Comparison of ENCODE assay signal across 1 cellular context in the genomic region with DNA sequence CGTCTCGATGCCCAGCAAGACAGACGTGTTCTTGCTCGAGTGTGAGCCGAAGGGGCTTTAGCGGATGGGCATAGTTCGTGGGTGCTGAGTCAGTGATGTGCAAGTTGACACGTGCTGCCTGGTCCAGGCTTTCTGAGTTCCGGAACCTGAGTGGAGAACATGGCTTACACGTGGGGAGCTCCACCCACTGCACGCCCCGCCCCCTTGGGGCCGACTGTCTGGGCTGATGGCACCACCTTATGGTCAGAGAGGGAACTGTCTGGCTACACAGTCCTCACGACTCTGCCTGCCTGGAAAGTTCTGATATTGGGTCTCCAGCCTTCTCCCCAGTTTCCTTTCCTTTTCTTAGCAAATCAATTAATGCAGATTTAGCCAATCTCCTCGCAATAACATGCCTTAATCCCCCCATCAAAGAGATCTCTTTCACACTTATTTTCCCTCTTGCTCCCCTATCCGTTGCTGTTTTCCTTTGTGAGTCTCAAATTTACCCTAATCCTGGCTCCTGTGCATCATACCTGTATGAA.
TF ChIP-seq lines count a peak whose summit lies in the region.

No MANE protein-coding gene starts in this region.

TF ChIP-seq in HepG2, 621 proteins besides CTCF, POLR2A, EP300 and RAD21 (continued from another document and continues in another):
- TF ChIP-seq ZNF318 (CRISPR knock-in tag; IDR thresholded peaks at IDR 0.05) (no peak), ZNF619 (CRISPR knock-in tag; IDR thresholded peaks at IDR 0.05) (no peak), TOE1 (CRISPR knock-in tag; IDR thresholded peaks at IDR 0.05) (no peak), SNRNP70 (IDR thresholded peaks at IDR 0.05; ENCODE audit: low read depth, low read length) (no peak), ZNF75D (CRISPR knock-in tag; IDR thresholded peaks at IDR 0.05; ENCODE audit: borderline replicate concordance) (no peak), NKX3-1 (CRISPR knock-in tag; IDR thresholded peaks at IDR 0.05) (peak; percentile 67; the same call in 1 of the 2 replicates), ZNF256 (CRISPR knock-in tag; conservative IDR thresholded peaks at IDR 0.05) (no peak), MED8 (CRISPR knock-in tag; IDR thresholded peaks at IDR 0.05; ENCODE audit: insufficient replicate concordance) (no peak), ZFY (CRISPR knock-in tag; IDR thresholded peaks at IDR 0.05) (no peak), PLRG1 (conservative IDR thresholded peaks at IDR 0.05) (no peak), THAP9 (CRISPR knock-in tag; IDR thresholded peaks at IDR 0.05; ENCODE audit: borderline replicate concordance) (no peak; the same call in 1 of the 2 replicates), WIZ (CRISPR knock-in tag; IDR thresholded peaks at IDR 0.05) (no peak), RBM39 (IDR thresholded peaks at IDR 0.05; ENCODE audit: low read depth, low read length, poor library complexity, severe bottlenecking) (no peak), RFX5 (IDR thresholded peaks at IDR 0.05; ENCODE audit: low read depth, low read length) (no peak), MAFK (conservative IDR thresholded peaks at IDR 0.05 in 1 of 2, IDR thresholded peaks at IDR 0.05 in 1 of 2; ENCODE audit: low read length in 2 of 2) (peak; percentile 35 to 55; a peak in 3 of 4 replicates), PAX8 (CRISPR knock-in tag; IDR thresholded peaks at IDR 0.05; ENCODE audit: borderline replicate concordance) (no peak), ZKSCAN8 (CRISPR knock-in tag; IDR thresholded peaks at IDR 0.05; ENCODE audit: borderline replicate concordance) (no peak), ESRRA (CRISPR knock-in tag; IDR thresholded peaks at IDR 0.05; ENCODE audit: low read depth) (no peak)
- TF ChIP-seq, protein P1, sequence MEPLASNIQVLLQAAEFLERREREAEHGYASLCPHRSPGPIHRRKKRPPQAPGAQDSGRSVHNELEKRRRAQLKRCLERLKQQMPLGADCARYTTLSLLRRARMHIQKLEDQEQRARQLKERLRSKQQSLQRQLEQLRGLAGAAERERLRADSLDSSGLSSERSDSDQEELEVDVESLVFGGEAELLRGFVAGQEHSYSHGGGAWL (CRISPR knock-in tag; IDR thresholded peaks at IDR 0.05), result peak; percentile 90; the same call in 1 of the 2 replicates
- TF ChIP-seq, protein P2, sequence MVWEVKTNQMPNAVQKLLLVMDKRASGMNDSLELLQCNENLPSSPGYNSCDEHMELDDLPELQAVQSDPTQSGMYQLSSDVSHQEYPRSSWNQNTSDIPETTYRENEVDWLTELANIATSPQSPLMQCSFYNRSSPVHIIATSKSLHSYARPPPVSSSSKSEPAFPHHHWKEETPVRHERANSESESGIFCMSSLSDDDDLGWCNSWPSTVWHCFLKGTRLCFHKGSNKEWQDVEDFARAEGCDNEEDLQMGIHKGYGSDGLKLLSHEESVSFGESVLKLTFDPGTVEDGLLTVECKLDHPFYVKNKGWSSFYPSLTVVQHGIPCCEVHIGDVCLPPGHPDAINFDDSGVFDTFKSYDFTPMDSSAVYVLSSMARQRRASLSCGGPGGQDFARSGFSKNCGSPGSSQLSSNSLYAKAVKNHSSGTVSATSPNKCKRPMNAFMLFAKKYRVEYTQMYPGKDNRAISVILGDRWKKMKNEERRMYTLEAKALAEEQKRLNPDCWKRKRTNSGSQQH (CRISPR knock-in tag; IDR thresholded peaks at IDR 0.05; ENCODE audit: low read depth), result 0 out of 2 replicates have a peak, but pooled peaks have one; percentile 73
- TF ChIP-seq, protein P3, sequence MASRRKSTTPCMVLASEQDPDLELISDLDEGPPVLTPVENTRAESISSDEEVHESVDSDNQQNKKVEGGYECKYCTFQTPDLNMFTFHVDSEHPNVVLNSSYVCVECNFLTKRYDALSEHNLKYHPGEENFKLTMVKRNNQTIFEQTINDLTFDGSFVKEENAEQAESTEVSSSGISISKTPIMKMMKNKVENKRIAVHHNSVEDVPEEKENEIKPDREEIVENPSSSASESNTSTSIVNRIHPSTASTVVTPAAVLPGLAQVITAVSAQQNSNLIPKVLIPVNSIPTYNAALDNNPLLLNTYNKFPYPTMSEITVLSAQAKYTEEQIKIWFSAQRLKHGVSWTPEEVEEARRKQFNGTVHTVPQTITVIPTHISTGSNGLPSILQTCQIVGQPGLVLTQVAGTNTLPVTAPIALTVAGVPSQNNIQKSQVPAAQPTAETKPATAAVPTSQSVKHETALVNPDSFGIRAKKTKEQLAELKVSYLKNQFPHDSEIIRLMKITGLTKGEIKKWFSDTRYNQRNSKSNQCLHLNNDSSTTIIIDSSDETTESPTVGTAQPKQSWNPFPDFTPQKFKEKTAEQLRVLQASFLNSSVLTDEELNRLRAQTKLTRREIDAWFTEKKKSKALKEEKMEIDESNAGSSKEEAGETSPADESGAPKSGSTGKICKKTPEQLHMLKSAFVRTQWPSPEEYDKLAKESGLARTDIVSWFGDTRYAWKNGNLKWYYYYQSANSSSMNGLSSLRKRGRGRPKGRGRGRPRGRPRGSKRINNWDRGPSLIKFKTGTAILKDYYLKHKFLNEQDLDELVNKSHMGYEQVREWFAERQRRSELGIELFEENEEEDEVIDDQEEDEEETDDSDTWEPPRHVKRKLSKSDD (CRISPR knock-in tag; IDR thresholded peaks at IDR 0.05; ENCODE audit: low read depth), result peak; percentile 43; the same call in 1 of the 2 replicates
- TF ChIP-seq, protein P4, sequence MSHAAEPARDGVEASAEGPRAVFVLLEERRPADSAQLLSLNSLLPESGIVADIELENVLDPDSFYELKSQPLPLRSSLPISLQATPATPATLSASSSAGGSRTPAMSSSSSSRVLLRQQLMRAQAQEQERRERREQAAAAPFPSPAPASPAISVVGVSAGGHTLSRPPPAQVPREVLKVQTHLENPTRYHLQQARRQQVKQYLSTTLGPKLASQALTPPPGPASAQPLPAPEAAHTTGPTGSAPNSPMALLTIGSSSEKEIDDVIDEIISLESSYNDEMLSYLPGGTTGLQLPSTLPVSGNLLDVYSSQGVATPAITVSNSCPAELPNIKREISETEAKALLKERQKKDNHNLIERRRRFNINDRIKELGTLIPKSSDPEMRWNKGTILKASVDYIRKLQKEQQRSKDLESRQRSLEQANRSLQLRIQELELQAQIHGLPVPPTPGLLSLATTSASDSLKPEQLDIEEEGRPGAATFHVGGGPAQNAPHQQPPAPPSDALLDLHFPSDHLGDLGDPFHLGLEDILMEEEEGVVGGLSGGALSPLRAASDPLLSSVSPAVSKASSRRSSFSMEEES (CRISPR knock-in tag; IDR thresholded peaks at IDR 0.05), result peak; percentile 58; the same call in 1 of the 2 replicates
- TF ChIP-seq, protein P5, sequence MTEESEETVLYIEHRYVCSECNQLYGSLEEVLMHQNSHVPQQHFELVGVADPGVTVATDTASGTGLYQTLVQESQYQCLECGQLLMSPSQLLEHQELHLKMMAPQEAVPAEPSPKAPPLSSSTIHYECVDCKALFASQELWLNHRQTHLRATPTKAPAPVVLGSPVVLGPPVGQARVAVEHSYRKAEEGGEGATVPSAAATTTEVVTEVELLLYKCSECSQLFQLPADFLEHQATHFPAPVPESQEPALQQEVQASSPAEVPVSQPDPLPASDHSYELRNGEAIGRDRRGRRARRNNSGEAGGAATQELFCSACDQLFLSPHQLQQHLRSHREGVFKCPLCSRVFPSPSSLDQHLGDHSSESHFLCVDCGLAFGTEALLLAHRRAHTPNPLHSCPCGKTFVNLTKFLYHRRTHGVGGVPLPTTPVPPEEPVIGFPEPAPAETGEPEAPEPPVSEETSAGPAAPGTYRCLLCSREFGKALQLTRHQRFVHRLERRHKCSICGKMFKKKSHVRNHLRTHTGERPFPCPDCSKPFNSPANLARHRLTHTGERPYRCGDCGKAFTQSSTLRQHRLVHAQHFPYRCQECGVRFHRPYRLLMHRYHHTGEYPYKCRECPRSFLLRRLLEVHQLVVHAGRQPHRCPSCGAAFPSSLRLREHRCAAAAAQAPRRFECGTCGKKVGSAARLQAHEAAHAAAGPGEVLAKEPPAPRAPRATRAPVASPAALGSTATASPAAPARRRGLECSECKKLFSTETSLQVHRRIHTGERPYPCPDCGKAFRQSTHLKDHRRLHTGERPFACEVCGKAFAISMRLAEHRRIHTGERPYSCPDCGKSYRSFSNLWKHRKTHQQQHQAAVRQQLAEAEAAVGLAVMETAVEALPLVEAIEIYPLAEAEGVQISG (CRISPR knock-in tag; IDR thresholded peaks at IDR 0.05), result peak; percentile 52; the same call in 1 of the 2 replicates
